ENCODE assay signal across 9 cellular contexts in genomic region chr12:24795699-24796385, GRCh38.
A peak's percentile ranks its signal among the peaks of the same experiment; 100 is the strongest.
DNase-seq lines count a peak whose midpoint lies in the region; ATAC-seq and TF ChIP-seq lines count a peak whose summit lies in the region.
"Had no signal": no experiment of that assay in that cellular context is flagged by ENCODE, and none has a peak within 500 bp of the region (broad histone marks: within the 10 kb centered on the region; RNA-seq: fewer than 3 reads in every experiment).

No MANE protein-coding gene starts in this region.

- H3K4me1 Mint-ChIP-seq in HFFc6 (ENCODE audit: low read depth) = no peaks in the 10 kb centered on the region
- H3K4me1 Mint-ChIP-seq in T-helper 2 cell treated with Interferon-gamma antibody and Interleukin-4, amounts not matched to agents 5 μg/mL and 100 μg/mL, for 36 hours (ENCODE audit: low read depth) = peaks cover 32% of the 10 kb centered on the region
- peaks cover 31% of the 10 kb centered on the region for H3K4me1 Mint-ChIP-seq in memory B cell
- H3K4me1 Mint-ChIP-seq in osteocyte (ENCODE audit: unreplicated experiment) = peaks cover 12% of the 10 kb centered on the region

- DNase-seq in DMS53 (lab: John Stamatoyannopoulos, UW) (peak; percentile 94), HFFc6 (no peak), memory B cell (ENCODE audit: low spot score in 2 of 2) (no peak), middle frontal gyrus (ENCODE audit: extremely low spot score, low spot score) (no peak), osteocyte (ENCODE audit: extremely low spot score, unreplicated experiment) (no peak)
- no peak for DNase-seq in T-helper 2 cell treated with Interferon-gamma antibody and Interleukin-4, amounts not matched to agents 5 μg/mL and 100 μg/mL, for 36 hours (ENCODE audit: low spot score)
- DNase-seq: SHP77 treated with DMSO at 0.1 percent for 48 hours had no signal

- ATAC-seq in memory B cell (ENCODE audit: low read depth) (peak; percentile 44), GM19324 (IDR thresholded peaks at IDR 0.05; ENCODE audit: low FRiP score, unreplicated experiment) (no peak), GM19452 (IDR thresholded peaks at IDR 0.05; ENCODE audit: unreplicated experiment) (no peak)

- H3K4me3 Mint-ChIP-seq in HFFc6 (peak overlapping the region; percentile 79), memory B cell (peak overlapping the region; percentile 71), osteocyte (ENCODE audit: unreplicated experiment) (no peak overlapping the region)
- H3K4me3 Mint-ChIP-seq in T-helper 2 cell treated with Interferon-gamma antibody and Interleukin-4, amounts not matched to agents 5 μg/mL and 100 μg/mL, for 36 hours = peak overlapping the region; percentile 89

- no peaks in the 10 kb centered on the region for H3K36me3 Mint-ChIP-seq in HFFc6 (ENCODE audit: low read depth)
- H3K36me3 Mint-ChIP-seq in T-helper 2 cell treated with Interferon-gamma antibody and Interleukin-4, amounts not matched to agents 5 μg/mL and 100 μg/mL, for 36 hours (ENCODE audit: low read depth) = no peaks in the 10 kb centered on the region
- no peaks in the 10 kb centered on the region for H3K36me3 Mint-ChIP-seq in memory B cell
- no peaks in the 10 kb centered on the region for H3K36me3 Mint-ChIP-seq in osteocyte (ENCODE audit: unreplicated experiment)

- H3K27ac Mint-ChIP-seq in HFFc6 (no peak overlapping the region), memory B cell (peak overlapping the region; percentile 75), osteocyte (ENCODE audit: unreplicated experiment) (no peak overlapping the region)
- peak overlapping the region; percentile 85 for H3K27ac Mint-ChIP-seq in T-helper 2 cell treated with Interferon-gamma antibody and Interleukin-4, amounts not matched to agents 5 μg/mL and 100 μg/mL, for 36 hours

- no peak for TF ChIP-seq CTCF in HFFc6 (IDR thresholded peaks at IDR 0.05)
- TF ChIP-seq CTCF in osteocyte (IDR thresholded peaks at IDR 0.05) = no peak

- H3K9me3 Mint-ChIP-seq in HFFc6 = no peaks in the 10 kb centered on the region
- peaks cover 4% of the 10 kb centered on the region for H3K9me3 Mint-ChIP-seq in T-helper 2 cell treated with Interferon-gamma antibody and Interleukin-4, amounts not matched to agents 5 μg/mL and 100 μg/mL, for 36 hours
- H3K9me3 Mint-ChIP-seq in memory B cell = no peaks in the 10 kb centered on the region
- H3K9me3 Mint-ChIP-seq in osteocyte (ENCODE audit: unreplicated experiment) = no peaks in the 10 kb centered on the region

- H3K27me3 Mint-ChIP-seq in HFFc6 (ENCODE audit: insufficient read depth) = peaks cover 1% of the 10 kb centered on the region
- peaks cover 4% of the 10 kb centered on the region for H3K27me3 Mint-ChIP-seq in T-helper 2 cell treated with Interferon-gamma antibody and Interleukin-4, amounts not matched to agents 5 μg/mL and 100 μg/mL, for 36 hours (ENCODE audit: low read depth)
- no peaks in the 10 kb centered on the region for H3K27me3 Mint-ChIP-seq in memory B cell
- H3K27me3 Mint-ChIP-seq in osteocyte (ENCODE audit: unreplicated experiment) = peaks cover 6% of the 10 kb centered on the region

Comparison
In these comparisons a context has a peak if more than half of its experiments do, and no peak if none do; other contexts are left out.
1. H3K27ac Mint-ChIP-seq: peak in T-helper 2 cell treated with Interferon-gamma antibody and Interleukin-4, amounts not matched to agents 5 μg/mL and 100 μg/mL, for 36 hours (single experiment) and memory B cell (single experiment); none in HFFc6 (single experiment) and osteocyte (single experiment).